In genomic region chr4:151610229-151610628, GRCh38 we compare ENCODE assay signal across 8 cellular contexts.
"Had no signal": no experiment of that assay in that cellular context is flagged by ENCODE, and none has a peak within 500 bp of the region (broad histone marks: within the 10 kb centered on the region; RNA-seq: fewer than 3 reads in every experiment).

No MANE protein-coding gene starts in this region.

- H3K27ac ChIP-seq: GM23248, HL-60 had no signal

- H3K4me1 ChIP-seq: HAP-1 had no signal

- H3K4me3 ChIP-seq: GM23248, HAP-1 had no signal

- H3K36me3 ChIP-seq: HAP-1 had no signal

- ATAC-seq: HCT116 had no signal

- H3K9me3 ChIP-seq: HAP-1 had no signal

- DNase-seq: GM23248, GOT3, H7, HFFc6, IMR-90 had no signal
